ENCODE assay signal across 17 cellular contexts in the genomic region with DNA sequence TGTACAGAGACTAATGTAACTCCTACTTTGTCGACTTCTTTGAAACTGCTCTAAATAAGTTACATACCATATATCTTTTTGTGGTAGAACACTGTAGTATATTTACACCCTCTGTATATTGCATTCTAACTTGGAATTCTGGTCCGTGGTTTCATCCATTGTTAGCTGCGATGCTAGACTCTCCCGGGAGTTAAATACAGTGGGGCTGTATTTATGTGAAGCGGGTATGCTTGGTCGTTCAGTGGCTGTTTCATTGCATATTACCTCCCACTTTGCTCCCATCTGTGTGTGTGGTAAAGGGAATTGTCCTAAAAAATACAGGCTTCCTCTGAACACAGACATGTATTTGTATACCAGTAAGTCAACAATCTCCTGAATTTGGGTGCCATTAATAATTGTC.
"Had no signal": no experiment of that assay in that cellular context is flagged by ENCODE, and none has a peak within 500 bp of the region (broad histone marks: within the 10 kb centered on the region; RNA-seq: fewer than 3 reads in every experiment).

No MANE protein-coding gene starts in this region.

- H3K4me3 ChIP-seq: gastrocnemius medialis, left lung, spleen, upper lobe of right lung had no signal

- H3K36me3 ChIP-seq: gastrocnemius medialis, left lung, spleen, upper lobe of right lung had no signal

- FAIRE-seq: TTC549 had no signal

- H3K27ac ChIP-seq: gastrocnemius medialis, left lung, spleen, upper lobe of right lung had no signal

- H3K9me3 ChIP-seq: gastrocnemius medialis, left lung, spleen, upper lobe of right lung had no signal

- DNase-seq: activated CD4-positive, alpha-beta memory T cell treated with anti-CD3 and anti-CD28 coated beads, Interleukin-2, amount 10 ng/mL, durations not matched to agents 7 days and 5 days; activated CD4-positive, alpha-beta T cell treated with anti-CD3 and anti-CD28 coated beads for 4 hours; activated CD8-positive, alpha-beta memory T cell treated with anti-CD3 and anti-CD28 coated beads, Interleukin-2, amount 10 ng/mL, durations not matched to agents 7 days and 5 days; effector CD4-positive, alpha-beta T cell; gastrocnemius medialis; head of caudate nucleus; left lung; mammary epithelial cell; midbrain; nephron progenitor cell; nucleus accumbens; retina; spleen; stimulated activated CD4-positive, alpha-beta T cell treated with anti-CD3 and anti-CD28 coated beads, Interleukin-4, amount 100 ng/mL, for 4 hours; stimulated activated naive B cell treated with anti-CD40 and anti-IgM and Interleukin-4, amounts not matched to agents 10 μg/mL and 1 μg/mL and 100 μg/mL, for 72 hours; upper lobe of right lung had no signal

- H3K4me1 ChIP-seq: gastrocnemius medialis, left lung, spleen, upper lobe of right lung had no signal

- H3K27me3 ChIP-seq: gastrocnemius medialis, upper lobe of right lung had no signal
